8 cellular contexts compared by ENCODE assay signal in genomic region chr7:100568936-100569844, GRCh38. TPM values are rescaled to one million over a fixed set of nuclear protein-coding genes. Genes with fewer than 3 reads are reported as not detected.
DNase-seq lines count a peak whose midpoint lies in the region; TF ChIP-seq lines count a peak whose summit lies in the region.

No MANE protein-coding gene starts in this region.

- no peaks in the 10 kb centered on the region for H3K27me3 Mint-ChIP-seq in activated CD4-positive, alpha-beta memory T cell treated with anti-CD3 and anti-CD28 coated beads for 36 hours
- no peaks in the 10 kb centered on the region for H3K27me3 Mint-ChIP-seq in endodermal cell (ENCODE audit: insufficient read depth)

- peak overlapping the region; percentile 41 for H3K4me3 Mint-ChIP-seq in activated CD4-positive, alpha-beta memory T cell treated with anti-CD3 and anti-CD28 coated beads for 36 hours
- H3K4me3 Mint-ChIP-seq in endodermal cell: peak overlapping the region; percentile 56

- H3K9ac ChIP-seq in endodermal cell (ENCODE audit: extremely low read depth, low read length, poor library complexity, severe bottlenecking) (peak overlapping the region; percentile 59), mucosa of rectum (ENCODE audit: low read depth in 1 of 2, low read length in 2 of 2) (peak overlapping the region in 1 of 2 donors; percentile 14)

- TF ChIP-seq CTCF in GM12875 (IDR thresholded peaks at IDR 0.05; ENCODE audit: borderline replicate concordance, insufficient read depth, low read depth, low read length): peak; percentile 61
- peak; percentile 79 for TF ChIP-seq CTCF in endodermal cell (conservative IDR thresholded peaks at IDR 0.05)
- peak; percentile 23 to 34 for TF ChIP-seq CTCF in tibial artery (IDR thresholded peaks at IDR 0.05)

- H3K9me3 Mint-ChIP-seq in activated CD4-positive, alpha-beta memory T cell treated with anti-CD3 and anti-CD28 coated beads for 36 hours: no peaks in the 10 kb centered on the region
- no peaks in the 10 kb centered on the region for H3K9me3 Mint-ChIP-seq in endodermal cell

- H3K27ac ChIP-seq in endodermal cell (ENCODE audit: low read depth, low read length) (no peak overlapping the region), mucosa of rectum (ENCODE audit: low read depth in 2 of 2, low read length in 2 of 2) (peak overlapping the region in 1 of 2 donors; percentile 16), tibial artery (peak overlapping the region; percentile 5 to 35)

- POLR2A ChIA-PET in activated CD4-positive, alpha-beta memory T cell treated with anti-CD3 and anti-CD28 coated beads for 36 hours (lab: Charles Lee): interaction anchor here (0.9 to 3.5 kb wide), 2 partner anchors 16 to 111 kb away, joined by 3 to 28 read pairs; partner anchors contain the start of genes FBXO24 and LRCH4

- H3K9me3 ChIP-seq in endodermal cell (ENCODE audit: control insufficient read depth, low read length) (no peaks in the 10 kb centered on the region), mucosa of rectum (ENCODE audit: control insufficient read depth in 2 of 2, low read length in 2 of 2) (no peaks in the 10 kb centered on the region), tibial artery (no peaks in the 10 kb centered on the region)

- H3K27ac Mint-ChIP-seq in activated CD4-positive, alpha-beta memory T cell treated with anti-CD3 and anti-CD28 coated beads for 36 hours: peak overlapping the region; percentile 18
- peak overlapping the region; percentile 54 for H3K27ac Mint-ChIP-seq in endodermal cell

- peaks cover 27% of the 10 kb centered on the region for H3K4me1 Mint-ChIP-seq in activated CD4-positive, alpha-beta memory T cell treated with anti-CD3 and anti-CD28 coated beads for 36 hours (ENCODE audit: low read depth)
- H3K4me1 Mint-ChIP-seq in endodermal cell: peaks cover 16% of the 10 kb centered on the region

- H3K4me1 ChIP-seq in endodermal cell (ENCODE audit: control insufficient read depth, insufficient read depth, low read length) (peaks cover 4% of the 10 kb centered on the region), mucosa of rectum (ENCODE audit: control insufficient read depth in 2 of 2, insufficient read depth in 2 of 2, low read length in 2 of 2) (peaks cover 22 to 25% of the 10 kb centered on the region in 2 donors), tibial artery (peaks cover 0 to 21% (median 15%) of the 10 kb centered on the region in 4 donors)

- intact Hi-C loops in activated CD4-positive, alpha-beta memory T cell treated with anti-CD3 and anti-CD28 coated beads for 36 hours (cut with micrococcal nuclease): loop anchor here (2.0 kb wide), 1 partner anchor 18 kb away; the partner anchor contains the start of genes FBXO24 and LRCH4
- intact Hi-C loops in tibial artery (cut with DNase I; ENCODE audit: low total_unique reads): no loop called here

- CTCF ChIA-PET in activated CD4-positive, alpha-beta memory T cell treated with anti-CD3 and anti-CD28 coated beads for 36 hours (lab: Charles Lee): interaction anchor here (0.6 to 1.8 kb wide), 5 partner anchors 14 to 137 kb away, joined by 3 to 7 read pairs (median 3); partner anchors contain the start of genes POP7 and TSC22D4

- H3K27me3 ChIP-seq in endodermal cell (ENCODE audit: control insufficient read depth, insufficient read depth, low read length, poor library complexity, severe bottlenecking) (no peaks in the 10 kb centered on the region), mucosa of rectum (ENCODE audit: control insufficient read depth in 2 of 2, insufficient read depth in 2 of 2, low read length in 2 of 2) (no peaks in the 10 kb centered on the region), tibial artery (no peaks in the 10 kb centered on the region)

- WGBS in endodermal cell (ENCODE audit: insufficient coverage in 1 of 2, insufficient read length in 1 of 2), 2 experiments: 26 to 33% methylated on average over 16 to 35 of the region's 35 CpGs

- peaks cover 5% of the 10 kb centered on the region for H3K36me3 Mint-ChIP-seq in activated CD4-positive, alpha-beta memory T cell treated with anti-CD3 and anti-CD28 coated beads for 36 hours
- H3K36me3 Mint-ChIP-seq in endodermal cell (ENCODE audit: low read depth): peaks cover 6% of the 10 kb centered on the region

- H3K36me3 ChIP-seq in endodermal cell (ENCODE audit: control insufficient read depth, insufficient read depth, low read length): peaks cover 18% of the 10 kb centered on the region
- H3K36me3 ChIP-seq in mucosa of rectum (ENCODE audit: control insufficient read depth in 2 of 2, insufficient read depth in 2 of 2, low read length in 2 of 2): peaks cover 3 to 5% of the 10 kb centered on the region in 2 donors
- H3K36me3 ChIP-seq in tibial artery: peaks cover 2 to 30% (median 4%) of the 10 kb centered on the region in 3 donors

- DNase-seq in NCI-H1105 treated with DMSO at 0.1 percent for 48 hours (lab: John Stamatoyannopoulos, UW) (peak; percentile 46), endodermal cell (peak; percentile 95), tibial artery (peak in 1 of 2 donors; percentile 57), COLO829 (ENCODE audit: low spot score) (no peak)
- DNase-seq in activated CD4-positive, alpha-beta memory T cell treated with anti-CD3 and anti-CD28 coated beads for 36 hours: peak; percentile 72
- no peak for DNase-seq in activated CD4-positive, CD25-positive, alpha-beta regulatory T cell (lab: John Stamatoyannopoulos, UW)

- H3K4me3 ChIP-seq in GM12875 (ENCODE audit: low read depth, low read length): no peak overlapping the region
- H3K4me3 ChIP-seq in endodermal cell (ENCODE audit: low read length): peak overlapping the region; percentile 74
- H3K4me3 ChIP-seq in mucosa of rectum (ENCODE audit: low read length in 2 of 2): peak overlapping the region; percentile 48 to 61
- H3K4me3 ChIP-seq in tibial artery: peak overlapping the region; percentile 32 to 44

RNA-seq across cellular contexts. Expression of gene SAP25, which starts 4.5 kb away (rescaled TPM):
- 10 to 100 TPM in 1 of 2 experiments, 1 to 10 TPM in 1; 9.9 to 11.4 TPM for total RNA-seq in activated CD4-positive, alpha-beta memory T cell treated with anti-CD3 and anti-CD28 coated beads for 36 hours
- 1 to 10 TPM; 5.8 to 6.3 TPM for total RNA-seq in endodermal cell
- polyA plus RNA-seq in endodermal cell (2013, experiment 1 of 2): 5.6 TPM
- 4.6 TPM for polyA plus RNA-seq in endodermal cell (2013, experiment 2 of 2)

RNA-seq across cellular contexts. Expression of gene LRCH4, which starts 16.7 kb away (rescaled TPM):
- 10 to 100 TPM; 93.4 to 97.7 TPM for total RNA-seq in activated CD4-positive, alpha-beta memory T cell treated with anti-CD3 and anti-CD28 coated beads for 36 hours
- total RNA-seq in endodermal cell: 10 to 100 TPM; 49.4 to 56.0 TPM
- 50.6 TPM for polyA plus RNA-seq in endodermal cell (2013, experiment 1 of 2)
- polyA plus RNA-seq in endodermal cell (2013, experiment 2 of 2): 40.0 TPM

RNA-seq across cellular contexts. Expression of gene FBXO24, which starts 16.9 kb away (rescaled TPM):
- total RNA-seq in activated CD4-positive, alpha-beta memory T cell treated with anti-CD3 and anti-CD28 coated beads for 36 hours: 1 to 10 TPM; 2.2 to 2.6 TPM
- 1 to 10 TPM; 1.3 to 3.0 TPM for total RNA-seq in endodermal cell
- polyA plus RNA-seq in endodermal cell (2013, experiment 1 of 2): 2.4 TPM
- 1.4 TPM for polyA plus RNA-seq in endodermal cell (2013, experiment 2 of 2)

RNA-seq across cellular contexts. Expression of gene AGFG2, which starts 30.2 kb away (rescaled TPM):
- total RNA-seq in activated CD4-positive, alpha-beta memory T cell treated with anti-CD3 and anti-CD28 coated beads for 36 hours: 10 to 100 TPM; 60.9 to 62.5 TPM
- total RNA-seq in endodermal cell: 10 to 100 TPM in 1 of 2 donors, 1 to 10 TPM in 1; 8.5 to 28.9 TPM
- 6.1 TPM for polyA plus RNA-seq in endodermal cell (2013, experiment 1 of 2)
- polyA plus RNA-seq in endodermal cell (2013, experiment 2 of 2): 11.2 TPM

RNA-seq across cellular contexts. Expression of gene PCOLCE, which starts 33.0 kb away (rescaled TPM):
- total RNA-seq in activated CD4-positive, alpha-beta memory T cell treated with anti-CD3 and anti-CD28 coated beads for 36 hours: 10 to 100 TPM in 1 of 2 experiments, 1 to 10 TPM in 1; 9.2 to 11.0 TPM
- total RNA-seq in endodermal cell: 10 to 100 TPM; 17.5 to 37.7 TPM
- 47.4 TPM for polyA plus RNA-seq in endodermal cell (2013, experiment 1 of 2)
- polyA plus RNA-seq in endodermal cell (2013, experiment 2 of 2): 40.5 TPM

Comparison
In these comparisons a context has a peak if more than half of its experiments do, and no peak if none do; other contexts are left out.
1. CTCF ChIP-seq: peak in every context shown above with its lines; median percentile 79 in endodermal cell; 61 in GM12875; 28 in tibial artery.
2. DNase-seq: peak in NCI-H1105 treated with DMSO at 0.1 percent for 48 hours (single experiment), activated CD4-positive, alpha-beta memory T cell treated with anti-CD3 and anti-CD28 coated beads for 36 hours (single experiment) and endodermal cell (single experiment); none in COLO829 (single experiment) and activated CD4-positive, CD25-positive, alpha-beta regulatory T cell (0 of 4).